7 cellular contexts compared by ENCODE assay signal in genomic region chr9:137077010-137077747, GRCh38. TPM values are rescaled to one million over a fixed set of nuclear protein-coding genes. Genes with fewer than 3 reads are reported as not detected.
DNase-seq lines count a peak whose midpoint lies in the region; ATAC-seq, FAIRE-seq and TF ChIP-seq lines count a peak whose summit lies in the region.

A gene with protein sequence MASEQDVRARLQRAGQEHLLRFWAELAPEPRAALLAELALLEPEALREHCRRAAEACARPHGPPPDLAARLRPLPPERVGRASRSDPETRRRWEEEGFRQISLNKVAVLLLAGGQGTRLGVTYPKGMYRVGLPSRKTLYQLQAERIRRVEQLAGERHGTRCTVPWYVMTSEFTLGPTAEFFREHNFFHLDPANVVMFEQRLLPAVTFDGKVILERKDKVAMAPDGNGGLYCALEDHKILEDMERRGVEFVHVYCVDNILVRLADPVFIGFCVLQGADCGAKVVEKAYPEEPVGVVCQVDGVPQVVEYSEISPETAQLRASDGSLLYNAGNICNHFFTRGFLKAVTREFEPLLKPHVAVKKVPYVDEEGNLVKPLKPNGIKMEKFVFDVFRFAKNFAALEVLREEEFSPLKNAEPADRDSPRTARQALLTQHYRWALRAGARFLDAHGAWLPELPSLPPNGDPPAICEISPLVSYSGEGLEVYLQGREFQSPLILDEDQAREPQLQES (plus strand): TSS chr9:137077517. CDS start chr9:137077533, 16 bp downstream.

- H4K20me1 ChIP-seq in neural progenitor cell (ENCODE audit: low read depth) = peaks cover 21% of the 10 kb centered on the region

- no peak within 1 kb of the TSS for H3K27ac ChIP-seq in neural progenitor cell

- peak; percentile 69 for ATAC-seq in HG02678 (IDR thresholded peaks at IDR 0.05; ENCODE audit: unreplicated experiment)

- peak; percentile 68; the same call in 1 of the 2 replicates for TF ChIP-seq POLR2A in GM12892 (IDR thresholded peaks at IDR 0.05; ENCODE audit: low read depth, low read length)

- peaks cover 20% of the 10 kb centered on the region for H3F3A ChIP-seq in neural progenitor cell (ENCODE audit: low read depth)

- DNase-seq in GM12892 (ENCODE audit: insufficient read length) (peak; percentile 80), OCI-M1 (lab: John Stamatoyannopoulos, UW) (peak; percentile 60), globus pallidus (ENCODE audit: low spot score) (peak; percentile 80), neural progenitor cell (ENCODE audit: low spot score) (peak; percentile 75), urothelium cell line (ENCODE audit: low spot score) (peak; percentile 62)
- DNase-seq in activated naive CD4-positive, alpha-beta T cell treated with Interleukin-2 at 50 U/mL for 16 hours = peak; percentile 41

- FAIRE-seq in GM12892 (lab: Jason Lieb, UNC) (peak; percentile 61), urothelium cell line (lab: Jason Lieb, UNC) (peak; percentile 89)

- no peaks in the 10 kb centered on the region for H3K36me3 Mint-ChIP-seq in neural progenitor cell

- no peaks in the 10 kb centered on the region for H3K9me3 Mint-ChIP-seq in neural progenitor cell

- no peak within 1 kb of the TSS for H3K9ac ChIP-seq in neural progenitor cell

- no peaks in the 10 kb centered on the region for H3K9me3 ChIP-seq in neural progenitor cell (ENCODE audit: low read depth)

- H3K4me2 ChIP-seq in neural progenitor cell = peak within 1 kb of the TSS; percentile 79

- H3K27me3 Mint-ChIP-seq in neural progenitor cell (ENCODE audit: insufficient read depth, low read depth) = peaks cover 48% of the 10 kb centered on the region

- H3K27me3 ChIP-seq in neural progenitor cell = peaks cover 86% of the 10 kb centered on the region

- H3K4me3 Mint-ChIP-seq in neural progenitor cell = peak within 1 kb of the TSS; percentile 77

- H3K4me1 Mint-ChIP-seq in neural progenitor cell = peaks cover 5% of the 10 kb centered on the region

- H3K4me3 ChIP-seq in neural progenitor cell = peak within 1 kb of the TSS; percentile 44

- H3K27ac Mint-ChIP-seq in neural progenitor cell = no peak within 1 kb of the TSS

- H3K79me2 ChIP-seq in neural progenitor cell (ENCODE audit: low read depth) = no peaks in the 10 kb centered on the region

- no peaks in the 10 kb centered on the region for H3K36me3 ChIP-seq in neural progenitor cell

- H3K4me1 ChIP-seq in neural progenitor cell = peaks cover 7% of the 10 kb centered on the region

- no peak for TF ChIP-seq CTCF in neural progenitor cell (IDR thresholded peaks at IDR 0.05)

- no peak within 1 kb of the TSS for H2AFZ ChIP-seq in neural progenitor cell (replicated peaks)

RNA-seq across cellular contexts. Expression of the gene that starts here (rescaled TPM):
- 15.9 TPM for polyA plus RNA-seq in GM12892 (2012; ENCODE audit: missing spikeins)
- 0.12 and 0.51 TPM in 2 replicates for total RNA-seq in neural progenitor cell (ENCODE audit: low replicate concordance)

Comparison
In these comparisons a context has a peak if more than half of its experiments do, and no peak if none do; other contexts are left out.
1. Peak in DNase-seq, H3K4me3 ChIP-seq and H3K4me2 ChIP-seq in neural progenitor cell; RNA of the gene not detected or under 1 TPM.